12 cellular contexts compared by ENCODE assay signal in the genomic region with DNA sequence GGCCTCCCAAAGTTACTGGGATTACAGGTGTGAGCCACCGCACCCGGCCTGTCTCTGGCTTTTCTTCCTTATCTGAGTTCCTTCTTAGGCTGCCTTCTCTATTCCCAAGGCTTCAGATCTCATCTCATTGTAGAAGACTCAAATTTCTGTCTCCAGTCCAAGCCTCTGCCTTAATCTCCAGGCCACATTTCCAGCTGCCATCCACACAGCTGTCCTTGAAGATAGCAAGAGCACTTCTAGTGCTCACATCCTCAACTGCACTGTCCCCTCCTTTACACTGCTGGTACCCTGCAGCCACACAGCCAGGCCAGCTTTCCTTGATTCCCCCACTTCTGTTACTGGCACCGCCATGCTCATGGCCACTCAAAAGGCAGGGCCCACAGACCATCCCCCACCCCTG. TPM values are rescaled to one million over a fixed set of nuclear protein-coding genes. Genes with fewer than 3 reads are reported as not detected.
A peak's percentile ranks its signal among the peaks of the same experiment; 100 is the strongest.
DNase-seq lines count a peak whose midpoint lies in the region; ATAC-seq and TF ChIP-seq lines count a peak whose summit lies in the region.
"Had no signal": no experiment of that assay in that cellular context is flagged by ENCODE, and none has a peak within 500 bp of the region (broad histone marks: within the 10 kb centered on the region; RNA-seq: fewer than 3 reads in every experiment).

No MANE protein-coding gene starts in this region.

- no peak overlapping the region for H2AFZ ChIP-seq in mammary epithelial cell (ENCODE audit: low read depth, low read length)

- H3K27me3 Mint-ChIP-seq in MCF 10A (ENCODE audit: insufficient read depth, unreplicated experiment) (no peaks in the 10 kb centered on the region), T-helper 17 cell (no peaks in the 10 kb centered on the region), neural crest cell (ENCODE audit: low read depth) (no peaks in the 10 kb centered on the region)
- H3K27me3 Mint-ChIP-seq in activated CD4-positive, alpha-beta memory T cell treated with anti-CD3 and anti-CD28 coated beads for 36 hours = no peaks in the 10 kb centered on the region
- H3K27me3 Mint-ChIP-seq: CD4-positive, alpha-beta T cell had no signal

- TF ChIP-seq CTCF in MCF 10A (IDR thresholded peaks at IDR 0.05; ENCODE audit: unreplicated experiment) = no peak
- TF ChIP-seq CTCF in mammary epithelial cell (conservative IDR thresholded peaks at IDR 0.05 in 1 of 2, IDR thresholded peaks at IDR 0.05 in 1 of 2; ENCODE audit: extremely low read depth in 1 of 2, insufficient read depth in 1 of 2, low read depth in 1 of 2, low read length in 2 of 2) = no peak
- no peak for TF ChIP-seq CTCF in neural crest cell (conservative IDR thresholded peaks at IDR 0.05)

- no peak overlapping the region for H3K9ac ChIP-seq in mammary epithelial cell (ENCODE audit: insufficient read depth, low read length)

- H3K4me3 ChIP-seq in mammary epithelial cell (replicated peaks in 1 of 3; ENCODE audit: insufficient read depth in 1 of 3, low read depth in 2 of 3, low read length in 3 of 3) = no peak overlapping the region
- H3K4me3 ChIP-seq: HAP-1 had no signal

- H3K4me1 Mint-ChIP-seq in MCF 10A (ENCODE audit: insufficient read depth, unreplicated experiment) (no peaks in the 10 kb centered on the region), T-helper 17 cell (peaks cover 11% of the 10 kb centered on the region), neural crest cell (no peaks in the 10 kb centered on the region)
- peaks cover 11% of the 10 kb centered on the region for H3K4me1 Mint-ChIP-seq in activated CD4-positive, alpha-beta memory T cell treated with anti-CD3 and anti-CD28 coated beads for 36 hours (ENCODE audit: low read depth)

- H3K27ac ChIP-seq in mammary epithelial cell (ENCODE audit: insufficient read depth, low read depth, low read length) = no peak overlapping the region
- H3K27ac ChIP-seq: C4-2B had no signal

- H3K9me3 Mint-ChIP-seq in MCF 10A (ENCODE audit: unreplicated experiment) (no peaks in the 10 kb centered on the region), neural crest cell (no peaks in the 10 kb centered on the region)
- H3K9me3 Mint-ChIP-seq in activated CD4-positive, alpha-beta memory T cell treated with anti-CD3 and anti-CD28 coated beads for 36 hours = no peaks in the 10 kb centered on the region
- H3K9me3 Mint-ChIP-seq: CD4-positive, alpha-beta T cell had no signal

- H3K36me3 Mint-ChIP-seq in MCF 10A (ENCODE audit: insufficient read depth, unreplicated experiment) (peaks cover 33% of the 10 kb centered on the region), T-helper 17 cell (ENCODE audit: low read depth) (peaks cover 6% of the 10 kb centered on the region), neural crest cell (ENCODE audit: low read depth) (peaks cover 14% of the 10 kb centered on the region)
- H3K36me3 Mint-ChIP-seq in activated CD4-positive, alpha-beta memory T cell treated with anti-CD3 and anti-CD28 coated beads for 36 hours = peaks cover 12% of the 10 kb centered on the region

- in situ Hi-C loops in mammary epithelial cell (cut with MboI; ENCODE audit: low sequenced_read_pairs in 2 of 2) = no loop called here

- dilution Hi-C loops in mammary epithelial cell (cut with HindIII; ENCODE audit: low sequenced_read_pairs) = no loop called here

- H3K36me3 ChIP-seq in mammary epithelial cell (ENCODE audit: insufficient read depth, low read length) = no peaks in the 10 kb centered on the region
- H3K36me3 ChIP-seq: BE2C, HAP-1 had no signal

- WGBS in mammary epithelial cell (ENCODE audit: low coverage, missing lambda C conversion rate) = 100% methylated on average over 3 of the region's 3 CpGs

- peak overlapping the region; percentile 2 for H3K27ac Mint-ChIP-seq in MCF 10A (ENCODE audit: low read depth, unreplicated experiment)
- H3K27ac Mint-ChIP-seq in T-helper 17 cell = peak overlapping the region; percentile 59
- H3K27ac Mint-ChIP-seq in neural crest cell (ENCODE audit: unreplicated experiment) = peak overlapping the region; percentile 91
- H3K27ac Mint-ChIP-seq in activated CD4-positive, alpha-beta memory T cell treated with anti-CD3 and anti-CD28 coated beads for 36 hours = no peak overlapping the region
- H3K27ac Mint-ChIP-seq: CD4-positive, alpha-beta T cell had no signal

- H3K4me3 Mint-ChIP-seq in MCF 10A (ENCODE audit: unreplicated experiment) = no peak overlapping the region
- H3K4me3 Mint-ChIP-seq in T-helper 17 cell = peak overlapping the region; percentile 57
- H3K4me3 Mint-ChIP-seq in neural crest cell = no peak overlapping the region
- H3K4me3 Mint-ChIP-seq in activated CD4-positive, alpha-beta memory T cell treated with anti-CD3 and anti-CD28 coated beads for 36 hours = no peak overlapping the region
- H3K4me3 Mint-ChIP-seq: CD4-positive, alpha-beta T cell had no signal

- no peaks in the 10 kb centered on the region for H3K27me3 ChIP-seq in mammary epithelial cell (ENCODE audit: insufficient read depth, low read length)
- H3K27me3 ChIP-seq: BE2C had no signal

- no peaks in the 10 kb centered on the region for H4K20me1 ChIP-seq in mammary epithelial cell (ENCODE audit: insufficient read depth, low read length)

- intact Hi-C loops in MCF 10A (cut with micrococcal nuclease) = no loop called here
- intact Hi-C loops in mammary epithelial cell (cut with micrococcal nuclease) = no loop called here
- intact Hi-C loops in activated CD4-positive, alpha-beta memory T cell treated with anti-CD3 and anti-CD28 coated beads for 36 hours (cut with micrococcal nuclease) = no loop called here

- no peak overlapping the region for H3K4me2 ChIP-seq in mammary epithelial cell (ENCODE audit: insufficient read depth, low read depth, low read length)

- no peak for ATAC-seq in T-helper 17 cell

- H3K9me3 ChIP-seq in mammary epithelial cell (replicated peaks; ENCODE audit: insufficient read depth, low read length) (no peaks in the 10 kb centered on the region), T-helper 17 cell (ENCODE audit: control insufficient read depth, low read length, poor library complexity, severe bottlenecking) (no peaks in the 10 kb centered on the region)
- H3K9me3 ChIP-seq: BE2C, Caco-2, HAP-1 had no signal

- no peaks in the 10 kb centered on the region for H3K4me1 ChIP-seq in mammary epithelial cell (ENCODE audit: insufficient read depth, low read length)
- H3K4me1 ChIP-seq: BE2C, Caco-2, HAP-1 had no signal

- POLR2A ChIA-PET in MCF 10A (lab: Yijun Ruan, JAX) = no interaction called here
- POLR2A ChIA-PET in activated CD4-positive, alpha-beta memory T cell treated with anti-CD3 and anti-CD28 coated beads for 36 hours (lab: Charles Lee) = no interaction called here

- H3K79me2 ChIP-seq in mammary epithelial cell (ENCODE audit: insufficient read depth, low read length) = no peaks in the 10 kb centered on the region

- no TSS peak for BruUV-seq in MCF 10A (replicated peaks; lab: Mats Ljungman, UMichigan)
- no TSS peak for BruUV-seq in mammary epithelial cell (replicated peaks; lab: Mats Ljungman, UMichigan)

- CTCF ChIA-PET in MCF 10A (lab: Yijun Ruan, JAX) (interaction anchor here (0.6 to 1.4 kb wide), 2 partner anchors 338 to 483 kb away, joined by 3 to 7 read pairs; no protein-coding TSS in a partner anchor), mammary epithelial cell (lab: Charles Lee; ENCODE audit: low non-redundant PET) (no interaction called here)
- CTCF ChIA-PET in activated CD4-positive, alpha-beta memory T cell treated with anti-CD3 and anti-CD28 coated beads for 36 hours (lab: Charles Lee) = interaction anchor here (1.6 kb wide), 1 partner anchor 19 kb away, joined by 7 read pairs; no protein-coding TSS in a partner anchor

- DNase-seq in MCF 10A (ENCODE audit: unreplicated experiment) = no peak
- no peak for DNase-seq in mammary epithelial cell
- DNase-seq in T-helper 17 cell = no peak
- DNase-seq in neural crest cell (ENCODE audit: low read depth, low spot score) = no peak
- DNase-seq in hypothalamus (lab: John Stamatoyannopoulos, UW) = no peak
- no peak for DNase-seq in activated CD4-positive, alpha-beta memory T cell treated with anti-CD3 and anti-CD28 coated beads for 36 hours
- DNase-seq: ACHN; BE2C; Caco-2; CD4-positive, alpha-beta T cell had no signal

RNA-seq across cellular contexts. Expression of a gene that starts 35.6 kb away (rescaled TPM):
- total RNA-seq in MCF 10A (2022) = 38.5 and 40.7 TPM in 2 replicates
- 10 to 100 TPM; 14.7 to 30.3 TPM for total RNA-seq in mammary epithelial cell
- polyA plus RNA-seq in mammary epithelial cell = 17.7 TPM
- 40.8 TPM for polyA minus RNA-seq in mammary epithelial cell
- 10 to 100 TPM; 25.3 to 30.9 TPM for total RNA-seq in T-helper 17 cell
- 30.8 and 36.3 TPM in 2 replicates for total RNA-seq in neural crest cell
- total RNA-seq in activated CD4-positive, alpha-beta memory T cell treated with anti-CD3 and anti-CD28 coated beads for 36 hours = 10 to 100 TPM; 29.4 to 30.8 TPM

RNA-seq across cellular contexts. Expression of a gene that starts 35.7 kb away (rescaled TPM):
- total RNA-seq in MCF 10A (2022) (24.2 and 25.7 TPM in 2 replicates), mammary epithelial cell (10 to 100 TPM; 25.8 to 32.2 TPM), T-helper 17 cell (1 to 10 TPM in 1 of 2 donors, not detected in 1; 1.9 TPM), neural crest cell (29.6 and 35.5 TPM in 2 replicates)
- 57.6 TPM for polyA plus RNA-seq in mammary epithelial cell
- polyA minus RNA-seq in mammary epithelial cell = 47.5 TPM
- 10 to 100 TPM; 13.9 to 14.4 TPM for total RNA-seq in activated CD4-positive, alpha-beta memory T cell treated with anti-CD3 and anti-CD28 coated beads for 36 hours
